ENCODE assay signal across 8 cellular contexts in the genomic region with DNA sequence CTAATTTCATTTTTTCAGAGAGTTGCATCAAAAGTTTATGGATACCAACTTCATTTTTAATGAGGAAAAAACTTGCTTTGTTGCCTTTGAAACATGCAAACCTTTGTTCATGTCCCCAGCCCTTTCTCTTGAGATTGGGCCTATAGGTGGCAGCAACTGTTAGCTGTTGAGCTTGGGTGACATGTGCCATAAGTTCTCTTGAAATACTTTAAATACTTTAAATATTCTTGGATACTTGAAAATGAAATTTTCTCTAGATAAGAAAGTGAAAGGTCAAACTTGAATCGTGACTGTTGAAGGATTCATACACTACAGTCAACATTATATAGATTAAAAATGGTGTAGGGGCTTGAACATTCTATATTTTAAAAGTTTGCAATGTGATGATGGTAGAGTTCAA.
A peak's percentile ranks its signal among the peaks of the same experiment; 100 is the strongest.
DNase-seq lines count a peak whose midpoint lies in the region; ATAC-seq and TF ChIP-seq lines count a peak whose summit lies in the region.

No MANE protein-coding gene starts in this region.

- peaks cover 8% of the 10 kb centered on the region for H3K9me3 Mint-ChIP-seq in WTC11
- peaks cover 0 to 13% (median 6%) of the 10 kb centered on the region in 9 donors for H3K9me3 Mint-ChIP-seq in naive thymus-derived CD8-positive, alpha-beta T cell

- no peaks in the 10 kb centered on the region for H3K27me3 Mint-ChIP-seq in WTC11 (ENCODE audit: low read depth)
- peaks cover 0 to 4% (median 0%) of the 10 kb centered on the region in 5 donors for H3K27me3 Mint-ChIP-seq in naive thymus-derived CD8-positive, alpha-beta T cell

- no peak overlapping the region for H3K4me3 Mint-ChIP-seq in WTC11
- H3K4me3 Mint-ChIP-seq in naive thymus-derived CD8-positive, alpha-beta T cell = no peak overlapping the region

- CTCF ChIA-PET in WTC11 (lab: Charles Lee) = interaction anchor here (0.5 to 1.5 kb wide), 3 partner anchors 555 to 580 kb away, joined by 3 to 4 read pairs (median 3); a partner anchor contains a TSS

- TF ChIP-seq CTCF in WTC11 (IDR thresholded peaks at IDR 0.05) = peak; percentile 27; the same call in 1 of the 2 replicates

- no peak overlapping the region for H3K27ac Mint-ChIP-seq in WTC11
- no peak overlapping the region for H3K27ac Mint-ChIP-seq in naive thymus-derived CD8-positive, alpha-beta T cell

- peak; percentile 82 for ATAC-seq in WTC11
- no peak for ATAC-seq in naive thymus-derived CD8-positive, alpha-beta T cell

- POLR2A ChIA-PET in WTC11 (lab: Charles Lee) = no interaction called here
- POLR2A ChIA-PET in naive thymus-derived CD8-positive, alpha-beta T cell (lab: Charles Lee) = no interaction called here

- peaks cover 7% of the 10 kb centered on the region for H3K36me3 Mint-ChIP-seq in WTC11
- H3K36me3 Mint-ChIP-seq in naive thymus-derived CD8-positive, alpha-beta T cell = peaks cover 0 to 5% (median 0%) of the 10 kb centered on the region in 3 donors

- peak; percentile 23 for DNase-seq in NCI-H146 (lab: John Stamatoyannopoulos, UW)
- DNase-seq in NCI-H146 treated with DMSO at 0.1 percent for 48 hours (lab: John Stamatoyannopoulos, UW; ENCODE audit: unreplicated experiment) = no peak
- DNase-seq in LHCN-M2 (ENCODE audit: low read depth) = peak; percentile 78
- DNase-seq in WTC11 (ENCODE audit: low spot score) = peak; percentile 23
- peak; percentile 46 for DNase-seq in iPS-NIHi11 (ENCODE audit: low spot score)
- DNase-seq in superior temporal gyrus (ENCODE audit: extremely low spot score) = peak; percentile 84
- no peak for DNase-seq in cerebellar nuclear complex (lab: John Stamatoyannopoulos, UW)
- no peak for DNase-seq in naive thymus-derived CD8-positive, alpha-beta T cell

- H3K4me1 Mint-ChIP-seq in WTC11 = peaks cover 25% of the 10 kb centered on the region
- H3K4me1 Mint-ChIP-seq in naive thymus-derived CD8-positive, alpha-beta T cell = no peaks in the 10 kb centered on the region

TF ChIP-seq in WTC11, 78 proteins besides CTCF, POLR2A, EP300 and RAD21:
- TF ChIP-seq, protein P1, sequence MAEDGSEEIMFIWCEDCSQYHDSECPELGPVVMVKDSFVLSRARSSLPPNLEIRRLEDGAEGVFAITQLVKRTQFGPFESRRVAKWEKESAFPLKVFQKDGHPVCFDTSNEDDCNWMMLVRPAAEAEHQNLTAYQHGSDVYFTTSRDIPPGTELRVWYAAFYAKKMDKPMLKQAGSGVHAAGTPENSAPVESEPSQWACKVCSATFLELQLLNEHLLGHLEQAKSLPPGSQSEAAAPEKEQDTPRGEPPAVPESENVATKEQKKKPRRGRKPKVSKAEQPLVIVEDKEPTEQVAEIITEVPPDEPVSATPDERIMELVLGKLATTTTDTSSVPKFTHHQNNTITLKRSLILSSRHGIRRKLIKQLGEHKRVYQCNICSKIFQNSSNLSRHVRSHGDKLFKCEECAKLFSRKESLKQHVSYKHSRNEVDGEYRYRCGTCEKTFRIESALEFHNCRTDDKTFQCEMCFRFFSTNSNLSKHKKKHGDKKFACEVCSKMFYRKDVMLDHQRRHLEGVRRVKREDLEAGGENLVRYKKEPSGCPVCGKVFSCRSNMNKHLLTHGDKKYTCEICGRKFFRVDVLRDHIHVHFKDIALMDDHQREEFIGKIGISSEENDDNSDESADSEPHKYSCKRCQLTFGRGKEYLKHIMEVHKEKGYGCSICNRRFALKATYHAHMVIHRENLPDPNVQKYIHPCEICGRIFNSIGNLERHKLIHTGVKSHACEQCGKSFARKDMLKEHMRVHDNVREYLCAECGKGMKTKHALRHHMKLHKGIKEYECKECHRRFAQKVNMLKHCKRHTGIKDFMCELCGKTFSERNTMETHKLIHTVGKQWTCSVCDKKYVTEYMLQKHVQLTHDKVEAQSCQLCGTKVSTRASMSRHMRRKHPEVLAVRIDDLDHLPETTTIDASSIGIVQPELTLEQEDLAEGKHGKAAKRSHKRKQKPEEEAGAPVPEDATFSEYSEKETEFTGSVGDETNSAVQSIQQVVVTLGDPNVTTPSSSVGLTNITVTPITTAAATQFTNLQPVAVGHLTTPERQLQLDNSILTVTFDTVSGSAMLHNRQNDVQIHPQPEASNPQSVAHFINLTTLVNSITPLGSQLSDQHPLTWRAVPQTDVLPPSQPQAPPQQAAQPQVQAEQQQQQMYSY (CRISPR knock-in tag; IDR thresholded peaks at IDR 0.05) = no peak
- TF ChIP-seq JUN (CRISPR knock-in tag; IDR thresholded peaks at IDR 0.05) = no peak
- TF ChIP-seq, protein P2, sequence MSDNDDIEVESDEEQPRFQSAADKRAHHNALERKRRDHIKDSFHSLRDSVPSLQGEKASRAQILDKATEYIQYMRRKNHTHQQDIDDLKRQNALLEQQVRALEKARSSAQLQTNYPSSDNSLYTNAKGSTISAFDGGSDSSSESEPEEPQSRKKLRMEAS (CRISPR knock-in tag; IDR thresholded peaks at IDR 0.05) = 0 out of 2 replicates have a peak, but pooled peaks have one; percentile 19
- TF ChIP-seq, protein P3, sequence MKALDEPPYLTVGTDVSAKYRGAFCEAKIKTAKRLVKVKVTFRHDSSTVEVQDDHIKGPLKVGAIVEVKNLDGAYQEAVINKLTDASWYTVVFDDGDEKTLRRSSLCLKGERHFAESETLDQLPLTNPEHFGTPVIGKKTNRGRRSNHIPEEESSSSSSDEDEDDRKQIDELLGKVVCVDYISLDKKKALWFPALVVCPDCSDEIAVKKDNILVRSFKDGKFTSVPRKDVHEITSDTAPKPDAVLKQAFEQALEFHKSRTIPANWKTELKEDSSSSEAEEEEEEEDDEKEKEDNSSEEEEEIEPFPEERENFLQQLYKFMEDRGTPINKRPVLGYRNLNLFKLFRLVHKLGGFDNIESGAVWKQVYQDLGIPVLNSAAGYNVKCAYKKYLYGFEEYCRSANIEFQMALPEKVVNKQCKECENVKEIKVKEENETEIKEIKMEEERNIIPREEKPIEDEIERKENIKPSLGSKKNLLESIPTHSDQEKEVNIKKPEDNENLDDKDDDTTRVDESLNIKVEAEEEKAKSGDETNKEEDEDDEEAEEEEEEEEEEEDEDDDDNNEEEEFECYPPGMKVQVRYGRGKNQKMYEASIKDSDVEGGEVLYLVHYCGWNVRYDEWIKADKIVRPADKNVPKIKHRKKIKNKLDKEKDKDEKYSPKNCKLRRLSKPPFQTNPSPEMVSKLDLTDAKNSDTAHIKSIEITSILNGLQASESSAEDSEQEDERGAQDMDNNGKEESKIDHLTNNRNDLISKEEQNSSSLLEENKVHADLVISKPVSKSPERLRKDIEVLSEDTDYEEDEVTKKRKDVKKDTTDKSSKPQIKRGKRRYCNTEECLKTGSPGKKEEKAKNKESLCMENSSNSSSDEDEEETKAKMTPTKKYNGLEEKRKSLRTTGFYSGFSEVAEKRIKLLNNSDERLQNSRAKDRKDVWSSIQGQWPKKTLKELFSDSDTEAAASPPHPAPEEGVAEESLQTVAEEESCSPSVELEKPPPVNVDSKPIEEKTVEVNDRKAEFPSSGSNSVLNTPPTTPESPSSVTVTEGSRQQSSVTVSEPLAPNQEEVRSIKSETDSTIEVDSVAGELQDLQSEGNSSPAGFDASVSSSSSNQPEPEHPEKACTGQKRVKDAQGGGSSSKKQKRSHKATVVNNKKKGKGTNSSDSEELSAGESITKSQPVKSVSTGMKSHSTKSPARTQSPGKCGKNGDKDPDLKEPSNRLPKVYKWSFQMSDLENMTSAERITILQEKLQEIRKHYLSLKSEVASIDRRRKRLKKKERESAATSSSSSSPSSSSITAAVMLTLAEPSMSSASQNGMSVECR (CRISPR knock-in tag; IDR thresholded peaks at IDR 0.05; ENCODE audit: borderline replicate concordance) = no peak

Comparison
In these comparisons a context has a peak if more than half of its experiments do, and no peak if none do; other contexts are left out.
1. DNase-seq: peak in NCI-H146 (single experiment), LHCN-M2 (single experiment), WTC11 (single experiment), iPS-NIHi11 (single experiment) and superior temporal gyrus (single experiment); none in NCI-H146 treated with DMSO at 0.1 percent for 48 hours (single experiment), cerebellar nuclear complex (0 of 2) and naive thymus-derived CD8-positive, alpha-beta T cell (0 of 10).